In the genomic region with DNA sequence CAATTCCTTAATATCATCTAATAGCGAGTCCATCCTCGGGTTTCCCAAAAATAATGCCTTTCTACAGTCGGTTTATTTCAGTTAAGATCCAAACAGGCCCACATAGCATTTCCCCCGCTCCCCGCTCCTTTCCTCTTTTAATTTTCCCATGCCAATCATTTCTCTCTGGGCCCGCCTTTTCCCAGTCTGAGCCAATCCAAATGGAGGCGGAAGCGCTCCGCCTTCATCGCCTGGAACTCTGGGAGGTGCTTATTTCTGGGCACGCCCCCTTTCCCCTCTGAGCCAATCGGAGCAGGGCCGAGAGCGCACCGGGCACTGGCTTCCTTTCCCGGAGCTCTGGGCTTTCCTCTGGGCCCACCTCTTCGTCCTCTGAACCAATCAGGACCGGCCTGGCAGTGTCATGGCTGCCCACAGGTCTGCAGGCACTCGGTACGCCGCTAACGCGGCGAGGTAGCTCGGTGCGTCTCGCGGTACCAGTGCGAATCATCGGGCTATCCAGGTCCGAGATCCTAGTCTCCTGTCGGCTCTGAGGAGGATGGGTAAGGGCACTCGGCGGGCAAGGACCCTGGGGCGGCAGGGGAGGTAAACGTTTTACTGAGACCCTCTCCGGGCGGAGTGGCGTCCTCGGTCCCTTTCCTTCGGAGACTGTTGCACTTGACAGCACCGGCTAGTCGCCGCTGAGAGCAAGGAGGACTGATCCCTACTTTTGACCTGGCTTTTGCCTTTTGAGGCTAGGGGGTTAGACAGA, we compare ENCODE assay signal across 8 cellular contexts. TPM values are rescaled to one million over a fixed set of nuclear protein-coding genes. Genes with fewer than 3 reads are reported as not detected.
DNase-seq lines count a peak whose midpoint lies in the region; ATAC-seq, FAIRE-seq and TF ChIP-seq lines count a peak whose summit lies in the region.
"Not testable (repeated sequence)": the region's sequence is repeated elsewhere in the genome, so short reads cannot be mapped to it uniquely, and the experiment has no call there.

Gene TYW1, plus strand, starts transcription at position 390 of the 748 bp plus-strand sequence. Its CDS starts 146 bp downstream, at position 536.

- not testable (repeated sequence) for H3K9me3 Mint-ChIP-seq in activated naive CD8-positive, alpha-beta T cell treated with anti-CD3 and anti-CD28 coated beads, Interleukin-2, amount 50 U/mL, for 24 hours

- H3K27ac ChIP-seq in pancreas (peak within 1 kb of the TSS; percentile 18 to 97 (median 96)), tibial artery (peak within 1 kb of the TSS; percentile 78 to 100)

- H3K27me3 ChIP-seq in pancreas, tibial artery: not testable (repeated sequence)

- peaks cover 19% of the 10 kb centered on the region for H3K36me3 Mint-ChIP-seq in activated naive CD8-positive, alpha-beta T cell treated with anti-CD3 and anti-CD28 coated beads, Interleukin-2, amount 50 U/mL, for 24 hours (ENCODE audit: low read depth)

- FAIRE-seq in pancreas (lab: Jason Lieb, UNC), result peak; percentile 96

- H3K4me3 Mint-ChIP-seq in activated naive CD8-positive, alpha-beta T cell treated with anti-CD3 and anti-CD28 coated beads, Interleukin-2, amount 50 U/mL, for 24 hours, result peak within 1 kb of the TSS; percentile 98

- H3K4me3 ChIP-seq in GM12864 (ENCODE audit: low read depth, low read length) (peak within 1 kb of the TSS; percentile 74), pancreas (peak within 1 kb of the TSS; percentile 64 to 72 (median 66)), tibial artery (peak within 1 kb of the TSS; percentile 96)

- WGBS in pancreas, 2 donors, result 0% methylated on average over 34 to 44 of the region's 44 CpGs

- H3K4me1 Mint-ChIP-seq in activated naive CD8-positive, alpha-beta T cell treated with anti-CD3 and anti-CD28 coated beads, Interleukin-2, amount 50 U/mL, for 24 hours, result peaks cover 39% of the 10 kb centered on the region

- ATAC-seq in HG02763 (IDR thresholded peaks at IDR 0.05; ENCODE audit: unreplicated experiment) (peak; percentile 87), Right ventricle myocardium superior (ENCODE audit: poor library complexity) (peak; percentile 88), pancreas (peak; percentile 81 to 89 (median 84))
- peak; percentile 96 for ATAC-seq in activated naive CD8-positive, alpha-beta T cell treated with anti-CD3 and anti-CD28 coated beads, Interleukin-2, amount 50 U/mL, for 24 hours

- not testable (repeated sequence) for H3K27me3 Mint-ChIP-seq in activated naive CD8-positive, alpha-beta T cell treated with anti-CD3 and anti-CD28 coated beads, Interleukin-2, amount 50 U/mL, for 24 hours

- DNase-seq in GM12864 (ENCODE audit: low read depth) (peak; percentile 92), NCI-H1417 treated with DMSO at 0.1 percent for 48 hours (lab: John Stamatoyannopoulos, UW) (peak; percentile 98), SW480 (ENCODE audit: low spot score) (peak; percentile 99), Right ventricle myocardium superior (peak; percentile 98), pancreas (peak; percentile 94 to 100 (median 98)), tibial artery (peak; percentile 99)
- peak; percentile 98 for DNase-seq in activated naive CD8-positive, alpha-beta T cell treated with anti-CD3 and anti-CD28 coated beads, Interleukin-2, amount 50 U/mL, for 24 hours

- intact Hi-C loops in Right ventricle myocardium superior (cut with DNase I); pancreas (cut with DNase I): not testable (repeated sequence)
- intact Hi-C loops in tibial artery (cut with DNase I; ENCODE audit: low total_unique reads), result loop anchor here (5.0 to 10.0 kb wide), 3 partner anchors 152 to 342 kb away; partner anchors contain the start of gene RABGEF1

- H3K4me1 ChIP-seq in pancreas, result peaks cover 0 to 18% (median 6%) of the 10 kb centered on the region in 3 donors
- H3K4me1 ChIP-seq in tibial artery, result peaks cover 0 to 36% (median 26%) of the 10 kb centered on the region in 4 donors

- TF ChIP-seq CTCF in GM12864 (IDR thresholded peaks at IDR 0.05; ENCODE audit: low read depth, low read length, missing control alignments); pancreas (IDR thresholded peaks at IDR 0.05); tibial artery (IDR thresholded peaks at IDR 0.05): not testable (repeated sequence)

- peaks cover 0 to 17% (median 8%) of the 10 kb centered on the region in 3 donors for H3K36me3 ChIP-seq in pancreas
- peaks cover 21 to 38% (median 28%) of the 10 kb centered on the region in 3 donors for H3K36me3 ChIP-seq in tibial artery

- H3K27ac Mint-ChIP-seq in activated naive CD8-positive, alpha-beta T cell treated with anti-CD3 and anti-CD28 coated beads, Interleukin-2, amount 50 U/mL, for 24 hours, result peak within 1 kb of the TSS; percentile 97

- not testable (repeated sequence) for H3K9me3 ChIP-seq in pancreas, tibial artery

RNA-seq across cellular contexts. Expression of gene TYW1, which starts in this region (rescaled TPM):
- 10.0 TPM for total RNA-seq in Right ventricle myocardium superior
- 1 to 10 TPM; 4.0 to 8.6 (median 7.3) TPM for total RNA-seq in pancreas
- 1 to 10 TPM; 4.8 to 9.2 TPM for polyA plus RNA-seq in pancreas

Comparison
In these comparisons a context has a peak if more than half of its experiments do, and no peak if none do; other contexts are left out.
1. Peak in every context shown above with its lines: DNase-seq, ATAC-seq, H3K4me3 ChIP-seq and H3K27ac ChIP-seq.